ENCODE assay signal across 13 cellular contexts in genomic region chr17:58345500-58345899, GRCh38. TPM values are rescaled to one million over a fixed set of nuclear protein-coding genes. Genes with fewer than 3 reads are reported as not detected.
DNase-seq lines count a peak whose midpoint lies in the region; ATAC-seq and TF ChIP-seq lines count a peak whose summit lies in the region.
"Had no signal": no experiment of that assay in that cellular context is flagged by ENCODE, and none has a peak within 500 bp of the region (broad histone marks: within the 10 kb centered on the region; RNA-seq: fewer than 3 reads in every experiment).

No MANE protein-coding gene starts in this region.

- H3K4me3 Mint-ChIP-seq in activated CD4-positive, alpha-beta T cell treated with anti-CD3 and anti-CD28 coated beads, Interleukin-2, amount 10 ng/mL, durations not matched to agents 7 days and 5 days = peak overlapping the region; percentile 93
- H3K4me3 Mint-ChIP-seq in activated naive CD8-positive, alpha-beta T cell = peak overlapping the region; percentile 99
- peak overlapping the region; percentile 100 for H3K4me3 Mint-ChIP-seq in stimulated activated effector memory CD8-positive, alpha-beta T cell treated with anti-CD3 and anti-CD28 coated beads, Interleukin-12 subunit alpha, Interleukin-12 subunit beta, amount 100 ng/mL, for 72 hours

- no peaks in the 10 kb centered on the region for H3K27me3 ChIP-seq in WERI-Rb-1 (ENCODE audit: insufficient read depth, low read depth, severe bottlenecking)
- H3K27me3 ChIP-seq: hepatocyte, MG63 had no signal

- H3K36me3 ChIP-seq in KOPT-K1 (ENCODE audit: insufficient read depth, low read length) (peaks cover 75% of the 10 kb centered on the region), WERI-Rb-1 (peaks cover 71% of the 10 kb centered on the region)

- H3K4me3 ChIP-seq in WERI-Rb-1 (ENCODE audit: low read depth, low read length) = no peak overlapping the region
- H3K4me3 ChIP-seq: GM23248, hepatocyte, MG63 had no signal

- TF ChIP-seq CTCF in WERI-Rb-1 (IDR thresholded peaks at IDR 0.05; ENCODE audit: low read depth, low read length) = no peak

- no peak for DNase-seq in activated CD4-positive, alpha-beta T cell treated with anti-CD3 and anti-CD28 coated beads, Interleukin-2, amount 10 ng/mL, durations not matched to agents 7 days and 5 days
- no peak for DNase-seq in activated CD4-positive, alpha-beta T cell treated with anti-CD3 and anti-CD28 coated beads, Interleukin-2, amount 50 U/mL, for 1 hour
- DNase-seq in stimulated activated effector memory CD8-positive, alpha-beta T cell treated with anti-CD3 and anti-CD28 coated beads, Interleukin-12 subunit alpha, Interleukin-12 subunit beta, amount 100 ng/mL, for 72 hours (ENCODE audit: low spot score in 2 of 2) = no peak
- DNase-seq in A172 (ENCODE audit: low spot score) (no peak), WERI-Rb-1 (no peak)
- DNase-seq: activated gamma-delta T cell, GM23248, MG63, NCI-H2107 had no signal

- no peak for ATAC-seq in stimulated activated effector memory CD8-positive, alpha-beta T cell treated with anti-CD3 and anti-CD28 coated beads, Interleukin-12 subunit alpha, Interleukin-12 subunit beta, amount 100 ng/mL, for 72 hours
- ATAC-seq in GM19351 (IDR thresholded peaks at IDR 0.05; ENCODE audit: unreplicated experiment) = no peak

- H3K9me3 ChIP-seq in KOPT-K1 (ENCODE audit: insufficient read depth, low read length, poor library complexity, severe bottlenecking) (no peaks in the 10 kb centered on the region), WERI-Rb-1 (ENCODE audit: severe bottlenecking) (no peaks in the 10 kb centered on the region)
- H3K9me3 ChIP-seq: MG63 had no signal

- no peaks in the 10 kb centered on the region for H3K9me3 Mint-ChIP-seq in activated CD4-positive, alpha-beta T cell treated with anti-CD3 and anti-CD28 coated beads, Interleukin-2, amount 10 ng/mL, durations not matched to agents 7 days and 5 days
- no peaks in the 10 kb centered on the region for H3K9me3 Mint-ChIP-seq in activated naive CD8-positive, alpha-beta T cell (ENCODE audit: low read depth)
- no peaks in the 10 kb centered on the region for H3K9me3 Mint-ChIP-seq in stimulated activated effector memory CD8-positive, alpha-beta T cell treated with anti-CD3 and anti-CD28 coated beads, Interleukin-12 subunit alpha, Interleukin-12 subunit beta, amount 100 ng/mL, for 72 hours

- H3K36me3 Mint-ChIP-seq in activated CD4-positive, alpha-beta T cell treated with anti-CD3 and anti-CD28 coated beads, Interleukin-2, amount 10 ng/mL, durations not matched to agents 7 days and 5 days (ENCODE audit: low read depth) = peaks cover 88% of the 10 kb centered on the region
- peaks cover 23% of the 10 kb centered on the region for H3K36me3 Mint-ChIP-seq in activated naive CD8-positive, alpha-beta T cell
- peaks cover 100% of the 10 kb centered on the region for H3K36me3 Mint-ChIP-seq in stimulated activated effector memory CD8-positive, alpha-beta T cell treated with anti-CD3 and anti-CD28 coated beads, Interleukin-12 subunit alpha, Interleukin-12 subunit beta, amount 100 ng/mL, for 72 hours

- H3K27me3 Mint-ChIP-seq in activated CD4-positive, alpha-beta T cell treated with anti-CD3 and anti-CD28 coated beads, Interleukin-2, amount 10 ng/mL, durations not matched to agents 7 days and 5 days = no peaks in the 10 kb centered on the region
- H3K27me3 Mint-ChIP-seq in activated naive CD8-positive, alpha-beta T cell = no peaks in the 10 kb centered on the region

- CTCF ChIA-PET in activated CD4-positive, alpha-beta T cell treated with anti-CD3 and anti-CD28 coated beads, Interleukin-2, amount 10 ng/mL, durations not matched to agents 7 days and 5 days (lab: Charles Lee) = interaction anchor here (0.7 to 4.6 kb wide), 11 partner anchors 10 to 68 kb away, joined by 3 to 26 read pairs (median 11); no protein-coding TSS in a partner anchor

- H3K4me1 Mint-ChIP-seq in activated CD4-positive, alpha-beta T cell treated with anti-CD3 and anti-CD28 coated beads, Interleukin-2, amount 10 ng/mL, durations not matched to agents 7 days and 5 days = peaks cover 82% of the 10 kb centered on the region
- H3K4me1 Mint-ChIP-seq in activated naive CD8-positive, alpha-beta T cell (ENCODE audit: low read depth) = peaks cover 90% of the 10 kb centered on the region
- H3K4me1 Mint-ChIP-seq in stimulated activated effector memory CD8-positive, alpha-beta T cell treated with anti-CD3 and anti-CD28 coated beads, Interleukin-12 subunit alpha, Interleukin-12 subunit beta, amount 100 ng/mL, for 72 hours = peaks cover 83% of the 10 kb centered on the region

- peak overlapping the region; percentile 84 for H3K27ac Mint-ChIP-seq in activated CD4-positive, alpha-beta T cell treated with anti-CD3 and anti-CD28 coated beads, Interleukin-2, amount 10 ng/mL, durations not matched to agents 7 days and 5 days
- H3K27ac Mint-ChIP-seq in activated naive CD8-positive, alpha-beta T cell = peak overlapping the region; percentile 98
- H3K27ac Mint-ChIP-seq in stimulated activated effector memory CD8-positive, alpha-beta T cell treated with anti-CD3 and anti-CD28 coated beads, Interleukin-12 subunit alpha, Interleukin-12 subunit beta, amount 100 ng/mL, for 72 hours = peak overlapping the region; percentile 100

- H3K27ac ChIP-seq in KOPT-K1 (ENCODE audit: low read depth, low read length, poor library complexity, severe bottlenecking) (peak overlapping the region; percentile 99), WERI-Rb-1 (no peak overlapping the region)
- H3K27ac ChIP-seq: GM23248, hepatocyte had no signal

- POLR2A ChIA-PET in activated CD4-positive, alpha-beta T cell treated with anti-CD3 and anti-CD28 coated beads, Interleukin-2, amount 10 ng/mL, durations not matched to agents 7 days and 5 days (lab: Charles Lee) = interaction anchor here (0.8 to 10.3 kb wide), 5 partner anchors 11 to 72 kb away, joined by 3 to 244 read pairs (median 18); partner anchors contain the start of genes RNF43 and TSPOAP1

RNA-seq across cellular contexts. Expression of gene SUPT4H1, which starts 6.5 kb away (rescaled TPM):
- total RNA-seq in activated CD4-positive, alpha-beta T cell treated with anti-CD3 and anti-CD28 coated beads, Interleukin-2, amount 10 ng/mL, durations not matched to agents 7 days and 5 days = 10 to 100 TPM; 66.1 to 69.0 TPM
- total RNA-seq in A172 (2014; rRNA removed; shearing (Covaris generic)) = 76.1 and 161 TPM in 2 replicates

RNA-seq across cellular contexts. Expression of gene TSPOAP1, which starts 16.9 kb away (rescaled TPM):
- total RNA-seq in activated CD4-positive, alpha-beta T cell treated with anti-CD3 and anti-CD28 coated beads, Interleukin-2, amount 10 ng/mL, durations not matched to agents 7 days and 5 days = 10 to 100 TPM; 44.1 to 57.5 TPM
- not detected in 2 replicates for total RNA-seq in A172 (2014; rRNA removed; shearing (Covaris generic))

Comparison
In these comparisons a context has a peak if more than half of its experiments do, and no peak if none do; other contexts are left out.
1. RNA of gene TSPOAP1, which starts 16.9 kb away (total RNA-seq): 44.1 to 57.5 TPM in activated CD4-positive, alpha-beta T cell treated with anti-CD3 and anti-CD28 coated beads, Interleukin-2, amount 10 ng/mL, durations not matched to agents 7 days and 5 days; not detected in A172; every median in the first group is over 10 times any median in the second.
2. Peak in every context shown above with its lines, with median percentiles within 50 percentile points of each other: H3K27ac Mint-ChIP-seq and H3K4me3 Mint-ChIP-seq.